In genomic region chr10:90930070-90930837, GRCh38 we compare ENCODE assay signal across 9 cellular contexts. TPM values are rescaled to one million over a fixed set of nuclear protein-coding genes. Genes with fewer than 3 reads are reported as not detected.
DNase-seq lines count a peak whose midpoint lies in the region; ATAC-seq, FAIRE-seq and TF ChIP-seq lines count a peak whose summit lies in the region.
"Had no signal": no experiment of that assay in that cellular context is flagged by ENCODE, and none has a peak within 500 bp of the region (broad histone marks: within the 10 kb centered on the region; RNA-seq: fewer than 3 reads in every experiment).

No MANE protein-coding gene starts in this region.

- peak; percentile 44 for ATAC-seq in thoracic aorta (ENCODE audit: insufficient number of reproducible peaks, low FRiP score, low read depth)
- no peak for ATAC-seq in HG02610 (IDR thresholded peaks at IDR 0.05; ENCODE audit: unreplicated experiment)

- H3K4me3 ChIP-seq in astrocyte of the cerebellum (ENCODE audit: low read depth, low read length) (peak overlapping the region; percentile 2), keratinocyte (ENCODE audit: control insufficient read depth in 2 of 3, extremely low read depth in 1 of 3, insufficient read depth in 2 of 3, low read depth in 1 of 3, low read length in 3 of 3) (no peak overlapping the region), thoracic aorta (peak overlapping the region; percentile 26)

- no peaks in the 10 kb centered on the region for H3K36me3 ChIP-seq in keratinocyte (ENCODE audit: control insufficient read depth in 2 of 2, extremely low read depth in 1 of 2, insufficient read depth in 2 of 2, low read length in 2 of 2)
- no peaks in the 10 kb centered on the region for H3K36me3 ChIP-seq in thoracic aorta

- peak overlapping the region; percentile 10 for H3K4me2 ChIP-seq in keratinocyte (ENCODE audit: control insufficient read depth, extremely low read depth, insufficient read depth, low read depth, low read length)

- H3K9me3 ChIP-seq in keratinocyte (ENCODE audit: control insufficient read depth, low read depth, low read length) (no peaks in the 10 kb centered on the region), thoracic aorta (no peaks in the 10 kb centered on the region)

- TF ChIP-seq CTCF in astrocyte of the cerebellum (IDR thresholded peaks at IDR 0.05; ENCODE audit: low read depth, low read length, missing control alignments) (no peak), keratinocyte (optimal IDR thresholded peaks at IDR 0.05 in 1 of 3, IDR thresholded peaks at IDR 0.05 in 1 of 3, conservative IDR thresholded peaks at IDR 0.05 in 1 of 3; ENCODE audit: extremely low read depth in 1 of 3, insufficient read depth in 2 of 3, low read length in 3 of 3) (no peak), thoracic aorta (IDR thresholded peaks at IDR 0.05) (no peak)

- no peaks in the 10 kb centered on the region for H4K20me1 ChIP-seq in keratinocyte (ENCODE audit: control insufficient read depth, extremely low read depth, insufficient read depth, low read length)

- H3K9me1 ChIP-seq in keratinocyte (ENCODE audit: control insufficient read depth, extremely low read depth, insufficient read depth, low read length), result no peaks in the 10 kb centered on the region

- dilution Hi-C loops in keratinocyte (cut with MboI; ENCODE audit: extremely low pct_ligation_motif_present, low sequenced_read_pairs), result no loop called here

- DNase-seq in HS-5 (ENCODE audit: low read depth), result peak; percentile 16
- peak; percentile 88 for DNase-seq in astrocyte of the cerebellum (ENCODE audit: low read depth)
- no peak for DNase-seq in keratinocyte (ENCODE audit: low read depth, low spot score)
- DNase-seq in thoracic aorta (ENCODE audit: low spot score), result no peak
- DNase-seq in activated gamma-delta T cell treated with Interleukin-2 at 50 U/mL for 16 hours, result no peak
- DNase-seq in occipital lobe (lab: John Stamatoyannopoulos, UW), result no peak
- no peak for DNase-seq in NCI-H1694 (lab: John Stamatoyannopoulos, UW)
- DNase-seq: T-helper 1 cell had no signal

- H3K9ac ChIP-seq in keratinocyte (ENCODE audit: control insufficient read depth, extremely low read depth, insufficient read depth, low read length), result no peak overlapping the region

- FAIRE-seq in keratinocyte (lab: Jason Lieb, UNC), result no peak

- peak overlapping the region; percentile 8 for H2AFZ ChIP-seq in keratinocyte (ENCODE audit: control insufficient read depth, low read length)

- no peaks in the 10 kb centered on the region for H3K79me2 ChIP-seq in keratinocyte (ENCODE audit: control insufficient read depth, insufficient read depth, low read length)

- peaks cover 14% of the 10 kb centered on the region for H3K4me1 ChIP-seq in keratinocyte (ENCODE audit: control insufficient read depth, extremely low read depth, insufficient read depth, low read length)
- peaks cover 19 to 38% of the 10 kb centered on the region in 2 donors for H3K4me1 ChIP-seq in thoracic aorta (ENCODE audit: control insufficient read depth in 1 of 2, low read depth in 2 of 2)

- H3K27ac ChIP-seq in keratinocyte (ENCODE audit: control insufficient read depth, insufficient read depth, low read length) (no peak overlapping the region), thoracic aorta (peak overlapping the region; percentile 82 to 85)

- H3K27me3 ChIP-seq in keratinocyte (ENCODE audit: control insufficient read depth, extremely low read depth, insufficient read depth, low read length), result no peaks in the 10 kb centered on the region
- H3K27me3 ChIP-seq in thoracic aorta (replicated peaks; ENCODE audit: insufficient read depth), result no peaks in the 10 kb centered on the region

- in situ Hi-C loops in astrocyte of the cerebellum (cut with HindIII; ENCODE audit: low sequenced_read_pairs), result no loop called here

RNA-seq across cellular contexts. Expression of gene ANKRD1, which starts 9.4 kb away (rescaled TPM):
- polyA plus RNA-seq in keratinocyte, result 0.06 to 0.07 TPM (median 0.07 TPM) in 3 replicates
- polyA plus RNA-seq in keratinocyte (2011; ENCODE audit: low read depth), result 21.0 TPM
- 0.05 and 0.14 TPM in 2 replicates for polyA plus RNA-seq in keratinocyte (2011; cell fraction: cytosol; rRNA removed)
- 0.20 and 0.33 TPM in 2 replicates for polyA plus RNA-seq in keratinocyte (2011; cell fraction: nucleus; rRNA removed)
- polyA plus RNA-seq in keratinocyte (2012; ENCODE audit: low replicate concordance), result 0.19 and 5.9 TPM in 2 replicates
- polyA minus RNA-seq in keratinocyte, result not detected in 3 replicates
- polyA minus RNA-seq in keratinocyte (2011; cell fraction: cytosol; rRNA and poly(A)+ RNA removed), result not detected
- not detected in 2 replicates for polyA minus RNA-seq in keratinocyte (2011; cell fraction: nucleus; rRNA and poly(A)+ RNA removed)
- total RNA-seq in thoracic aorta (1 to 10 TPM; 2.8 to 6.6 TPM), occipital lobe (not detected)

RNA-seq across cellular contexts. Expression of gene RPP30, which starts 58.5 kb away (rescaled TPM):
- 26.4 to 48.6 TPM (median 34.2 TPM) in 3 replicates for polyA plus RNA-seq in keratinocyte
- polyA plus RNA-seq in keratinocyte (2011; ENCODE audit: low read depth), result 8.2 TPM
- polyA plus RNA-seq in keratinocyte (2011; cell fraction: cytosol; rRNA removed), result 23.0 and 35.5 TPM in 2 replicates
- 22.6 and 27.2 TPM in 2 replicates for polyA plus RNA-seq in keratinocyte (2011; cell fraction: nucleus; rRNA removed)
- 39.2 and 41.6 TPM in 2 replicates for polyA plus RNA-seq in keratinocyte (2012; ENCODE audit: low replicate concordance)
- 6.5 to 45.7 TPM (median 22.4 TPM) in 3 replicates for polyA minus RNA-seq in keratinocyte
- polyA minus RNA-seq in keratinocyte (2011; cell fraction: cytosol; rRNA and poly(A)+ RNA removed), result 20.9 TPM
- 14.4 and 20.7 TPM in 2 replicates for polyA minus RNA-seq in keratinocyte (2011; cell fraction: nucleus; rRNA and poly(A)+ RNA removed)
- total RNA-seq in thoracic aorta, result 10 to 100 TPM; 19.0 to 33.7 TPM
- total RNA-seq in occipital lobe, result 85.6 TPM

Comparison
In these comparisons a context has a peak if more than half of its experiments do, and no peak if none do; other contexts are left out.
1. DNase-seq: peak in HS-5 (single experiment) and astrocyte of the cerebellum (single experiment); none in keratinocyte (single experiment), thoracic aorta (single experiment), activated gamma-delta T cell treated with Interleukin-2 at 50 U/mL for 16 hours (single experiment), occipital lobe (single experiment) and NCI-H1694 (single experiment).
2. H3K4me3 ChIP-seq: peak in astrocyte of the cerebellum (single experiment) and thoracic aorta (single experiment); none in keratinocyte (0 of 3).